In the genomic region with DNA sequence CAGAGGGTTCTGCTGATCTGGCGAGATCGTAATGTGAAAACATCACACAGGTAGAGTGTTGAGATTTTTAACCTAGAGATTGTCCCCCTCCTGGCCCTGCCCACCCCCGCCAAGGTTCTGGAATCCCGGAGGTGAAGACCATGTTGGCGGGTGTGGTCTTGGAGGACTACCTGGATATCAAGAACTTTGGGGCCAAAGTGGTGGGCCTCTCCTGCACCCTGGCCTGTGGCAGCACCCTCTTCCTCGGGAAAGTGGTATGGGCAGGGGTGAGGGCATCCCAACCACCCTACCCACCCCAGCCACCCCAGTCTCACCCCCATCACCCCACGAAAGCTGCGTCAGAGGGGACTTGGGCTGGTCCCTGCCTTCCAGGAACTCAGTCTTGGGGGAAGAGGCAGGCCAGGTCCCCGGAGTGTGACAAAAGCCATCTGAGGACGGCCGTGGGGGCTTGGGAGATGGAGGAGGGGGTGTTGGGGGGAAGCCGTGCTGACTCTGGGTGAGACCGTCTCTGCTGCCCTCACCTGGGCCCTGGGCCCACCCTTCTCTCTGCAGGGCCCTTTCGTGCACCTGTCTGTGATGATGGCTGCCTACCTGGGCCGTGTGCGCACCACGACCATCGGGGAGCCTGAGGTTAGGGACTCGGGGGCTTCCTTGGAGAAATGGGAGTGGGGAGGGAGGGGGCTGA, we compare ENCODE assay signal across 15 cellular contexts. TPM values are rescaled to one million over a fixed set of nuclear protein-coding genes. Genes with fewer than 3 reads are reported as not detected.
DNase-seq lines count a peak whose midpoint lies in the region; ATAC-seq and TF ChIP-seq lines count a peak whose summit lies in the region.
"Had no signal": no experiment of that assay in that cellular context is flagged by ENCODE, and none has a peak within 500 bp of the region (broad histone marks: within the 10 kb centered on the region; RNA-seq: fewer than 3 reads in every experiment).

No MANE protein-coding gene starts in this region.

- H3K27me3 ChIP-seq in CD4-positive, alpha-beta T cell (ENCODE audit: control insufficient read depth, insufficient read depth, low read length), result peaks cover 11% of the 10 kb centered on the region
- H3K27me3 ChIP-seq in HUES64 (ENCODE audit: insufficient read depth, low read length) (no peaks in the 10 kb centered on the region), neuronal stem cell (ENCODE audit: control insufficient read depth in 3 of 3, insufficient read depth in 3 of 3, low read depth in 1 of 3, low read length in 3 of 3) (peaks cover 0 to 32% (median 2%) of the 10 kb centered on the region in 3 experiments), tibial artery (no peaks in the 10 kb centered on the region), prostate gland (replicated peaks; ENCODE audit: insufficient read depth) (no peaks in the 10 kb centered on the region)

- no peak overlapping the region for H3K27ac ChIP-seq in CD4-positive, alpha-beta T cell (ENCODE audit: low read depth, low read length)
- H3K27ac ChIP-seq in HUES64 (ENCODE audit: low read depth, low read length) (no peak overlapping the region), neuronal stem cell (replicated peaks; ENCODE audit: low read length) (no peak overlapping the region), tibial artery (no peak overlapping the region), prostate gland (no peak overlapping the region)

- POLR2A ChIA-PET in CD4-positive, alpha-beta T cell (lab: Charles Lee), result no interaction called here

- no peaks in the 10 kb centered on the region for H3K36me3 Mint-ChIP-seq in CD4-positive, alpha-beta T cell (ENCODE audit: low read depth)
- H3K36me3 Mint-ChIP-seq: CD8-positive, alpha-beta memory T cell; T-cell had no signal

- peak overlapping the region; percentile 78 for H2BK5ac ChIP-seq in neuronal stem cell (ENCODE audit: low read length)

- no peak for TF ChIP-seq POLR2A in prostate gland (IDR thresholded peaks at IDR 0.05)

- H3K18ac ChIP-seq in neuronal stem cell (ENCODE audit: low read length), result peak overlapping the region; percentile 61

- H3K4me1 Mint-ChIP-seq in CD4-positive, alpha-beta T cell (ENCODE audit: low read depth), result no peaks in the 10 kb centered on the region

- H3K9me3 Mint-ChIP-seq in CD4-positive, alpha-beta T cell, result no peaks in the 10 kb centered on the region
- H3K9me3 Mint-ChIP-seq: CD8-positive, alpha-beta memory T cell; T-cell had no signal

- H3K4me3 ChIP-seq in HUES64 (ENCODE audit: low read length) (peak overlapping the region; percentile 58), iPS-18c (ENCODE audit: insufficient read depth, low read depth, low read length) (peak overlapping the region; percentile 40; the same call in 1 of the 2 replicates), neuronal stem cell (ENCODE audit: low read length in 2 of 2) (peak overlapping the region in 1 of 2 donors; percentile 31), tibial artery (peak overlapping the region in 1 of 2 donors; percentile 53), prostate gland (no peak overlapping the region)
- H3K4me3 ChIP-seq: lung had no signal

- H4K91ac ChIP-seq in neuronal stem cell (ENCODE audit: low read depth, low read length, poor library complexity), result no peak overlapping the region

- H3K36me3 ChIP-seq in HUES64 (ENCODE audit: insufficient read depth, low read length) (no peaks in the 10 kb centered on the region), neuronal stem cell (replicated peaks in 1 of 2; ENCODE audit: control insufficient read depth in 2 of 2, insufficient read depth in 2 of 2, low read length in 2 of 2) (no peaks in the 10 kb centered on the region), tibial artery (no peaks in the 10 kb centered on the region), prostate gland (no peaks in the 10 kb centered on the region)

- H3K27ac Mint-ChIP-seq in CD4-positive, alpha-beta T cell, result no peak overlapping the region
- H3K27ac Mint-ChIP-seq: T-cell had no signal

- H3K27me3 Mint-ChIP-seq in CD4-positive, alpha-beta T cell, result peaks cover 21% of the 10 kb centered on the region

- no peak for TF ChIP-seq CTCF in CD4-positive, alpha-beta T cell (IDR thresholded peaks at IDR 0.05)
- TF ChIP-seq CTCF in tibial artery (IDR thresholded peaks at IDR 0.05), result no peak
- TF ChIP-seq CTCF in prostate gland (IDR thresholded peaks at IDR 0.05), result no peak

- DNase-seq in CD4-positive, alpha-beta T cell, result no peak
- no peak for DNase-seq in neuronal stem cell (ENCODE audit: low spot score)
- DNase-seq in tibial artery, result no peak
- DNase-seq in SK-N-DZ (ENCODE audit: low spot score), result no peak
- no peak for DNase-seq in prostate gland (ENCODE audit: low spot score)
- DNase-seq: NCI-H1417 treated with DMSO at 0.1 percent for 48 hours had no signal

- H3K4me1 ChIP-seq in HUES64 (ENCODE audit: insufficient read depth, low read length) (no peaks in the 10 kb centered on the region), neuronal stem cell (ENCODE audit: control insufficient read depth in 2 of 2, insufficient read depth in 1 of 2, low read depth in 1 of 2, low read length in 2 of 2) (peaks cover 11 to 14% of the 10 kb centered on the region in 2 donors), tibial artery (peaks cover 0 to 11% (median 9%) of the 10 kb centered on the region in 4 donors), prostate gland (replicated peaks) (no peaks in the 10 kb centered on the region)

- H3K4me3 Mint-ChIP-seq in CD4-positive, alpha-beta T cell, result peak overlapping the region; percentile 14

- 64% methylated on average over 16 of the region's 19 CpGs for WGBS in HUES64
- no CpG with 5 or more reads among the region's 19 CpGs for WGBS in neuronal stem cell (ENCODE audit: extremely low coverage in 2 of 2, insufficient read length in 2 of 2, insufficient replicate concordance in 1 of 2), 2 donors
- 90% methylated on average over 12 of the region's 19 CpGs for WGBS in prostate gland

- peak overlapping the region; percentile 65 for H3K23ac ChIP-seq in neuronal stem cell (ENCODE audit: low read depth, low read length, poor library complexity)

- H2AK5ac ChIP-seq in neuronal stem cell (ENCODE audit: low read depth, low read length), result peak overlapping the region; percentile 72

- no peak overlapping the region for H2BK120ac ChIP-seq in neuronal stem cell (ENCODE audit: low read depth, low read length)

- no peak overlapping the region for H2BK12ac ChIP-seq in neuronal stem cell (ENCODE audit: low read length)

- H2AFZ ChIP-seq in neuronal stem cell (ENCODE audit: low read length), result peak overlapping the region; percentile 82

- no peak overlapping the region for H4K8ac ChIP-seq in neuronal stem cell (ENCODE audit: low read depth, low read length)

- intact Hi-C loops in CD4-positive, alpha-beta T cell (cut with DNase I, micrococcal nuclease), result no loop called here
- intact Hi-C loops in tibial artery (cut with DNase I; ENCODE audit: low total_unique reads), result no loop called here
- intact Hi-C loops in prostate gland (cut with DNase I), result loop anchor here (5.0 kb wide), 1 partner anchor 236 kb away; no protein-coding TSS in a partner anchor

- CTCF ChIA-PET in CD4-positive, alpha-beta T cell (lab: Charles Lee), result no interaction called here

- no peaks in the 10 kb centered on the region for H3K79me1 ChIP-seq in neuronal stem cell (ENCODE audit: low read depth, low read length)

- H3K9ac ChIP-seq in HUES64 (ENCODE audit: low read depth, low read length) (no peak overlapping the region), neuronal stem cell (ENCODE audit: low read depth, low read length, poor library complexity) (no peak overlapping the region)

- no peak for ATAC-seq in CD4-positive, alpha-beta T cell (ENCODE audit: poor library complexity)
- no peak for ATAC-seq in HG02938 (IDR thresholded peaks at IDR 0.05; ENCODE audit: unreplicated experiment)

- H3K4ac ChIP-seq in neuronal stem cell (ENCODE audit: low read length), result no peak overlapping the region

- H3K9me3 ChIP-seq in CD4-positive, alpha-beta T cell (ENCODE audit: control insufficient read depth, low read length), result no peaks in the 10 kb centered on the region
- no peaks in the 10 kb centered on the region for H3K9me3 ChIP-seq in HUES64 (ENCODE audit: insufficient read depth, low read depth, low read length)
- H3K9me3 ChIP-seq in iPS-18c (ENCODE audit: control insufficient read depth, insufficient read depth, low read length), result peaks cover 3% of the 10 kb centered on the region
- H3K9me3 ChIP-seq in neuronal stem cell (replicated peaks in 1 of 2; ENCODE audit: control insufficient read depth in 2 of 2, insufficient read depth in 1 of 2, low read depth in 1 of 2, low read length in 2 of 2), result no peaks in the 10 kb centered on the region
- H3K9me3 ChIP-seq in tibial artery, result no peaks in the 10 kb centered on the region
- H3K9me3 ChIP-seq in prostate gland, result no peaks in the 10 kb centered on the region

- peak overlapping the region; percentile 26 for H3K4me2 ChIP-seq in neuronal stem cell (ENCODE audit: insufficient read depth, low read length, poor library complexity, severe bottlenecking)

- no peak overlapping the region for H3K14ac ChIP-seq in neuronal stem cell (ENCODE audit: low read length)

- peak overlapping the region; percentile 93 for H2BK15ac ChIP-seq in neuronal stem cell (ENCODE audit: low read length)

RNA-seq across cellular contexts. Expression of gene CLCNKB, which starts 4.4 kb away (rescaled TPM):
- total RNA-seq in CD4-positive, alpha-beta T cell, result not detected
- 0.95 TPM for polyA plus RNA-seq in HUES64 (2013, experiment 1 of 2)
- polyA plus RNA-seq in HUES64 (2013, experiment 2 of 2), result 1.5 TPM
- 2.9 TPM for polyA plus RNA-seq in neuronal stem cell (2013, experiment 1 of 2)
- polyA plus RNA-seq in neuronal stem cell (2013, experiment 2 of 2), result 2.7 TPM
- 0.65 TPM in 1 of 2 replicates, not detected in the other for polyA plus RNA-seq in SK-N-DZ (2014; cell fraction: cytosol; rRNA removed)
- polyA plus RNA-seq in SK-N-DZ (2014; cell fraction: nucleus; rRNA removed), result 0.12 TPM in 1 of 2 replicates, not detected in the other
- total RNA-seq in prostate gland, result 1 to 10 TPM; 1.0 to 1.9 TPM
- total RNA-seq: CD8-positive, alpha-beta memory T cell; T-cell had no signal
- polyA plus RNA-seq: CD8-positive, alpha-beta memory T cell; neural cell had no signal

RNA-seq across cellular contexts. Expression of gene FAM131C, which starts 25.5 kb away (rescaled TPM):
- total RNA-seq in CD4-positive, alpha-beta T cell, result not detected
- polyA plus RNA-seq in HUES64 (2013, experiment 1 of 2), result 0.65 TPM
- polyA plus RNA-seq in HUES64 (2013, experiment 2 of 2), result 1.1 TPM
- 8.9 TPM for polyA plus RNA-seq in neuronal stem cell (2013, experiment 1 of 2)
- polyA plus RNA-seq in neuronal stem cell (2013, experiment 2 of 2), result 9.1 TPM
- 0.13 TPM in 1 of 2 replicates, not detected in the other for polyA plus RNA-seq in SK-N-DZ (2014; cell fraction: cytosol; rRNA removed)
- not detected in 2 replicates for polyA plus RNA-seq in SK-N-DZ (2014; cell fraction: nucleus; rRNA removed)
- total RNA-seq in prostate gland, result not detected
- total RNA-seq: lung had no signal
- polyA plus RNA-seq: CD8-positive, alpha-beta memory T cell; lung had no signal

RNA-seq across cellular contexts. Expression of gene CLCNKA, which starts 26.1 kb away (rescaled TPM):
- not detected for total RNA-seq in CD4-positive, alpha-beta T cell
- 0.35 TPM for polyA plus RNA-seq in HUES64 (2013, experiment 1 of 2)
- polyA plus RNA-seq in HUES64 (2013, experiment 2 of 2), result 0.44 TPM
- 0.13 TPM for polyA plus RNA-seq in neuronal stem cell (2013, experiment 1 of 2)
- 0.08 TPM for polyA plus RNA-seq in neuronal stem cell (2013, experiment 2 of 2)
- not detected in 2 replicates for polyA plus RNA-seq in SK-N-DZ (2014; cell fraction: cytosol; rRNA removed)
- not detected in 2 replicates for polyA plus RNA-seq in SK-N-DZ (2014; cell fraction: nucleus; rRNA removed)
- 1 to 10 TPM in 1 of 2 donors, under 1 TPM in 1; 0.41 to 2.1 TPM for total RNA-seq in prostate gland
- total RNA-seq: CD8-positive, alpha-beta memory T cell; T-cell had no signal
- polyA plus RNA-seq: AG04450; CD8-positive, alpha-beta memory T cell; neural cell had no signal

RNA-seq across cellular contexts. Expression of gene HSPB7, which starts 30.1 kb away (rescaled TPM):
- total RNA-seq in CD4-positive, alpha-beta T cell, result not detected
- polyA plus RNA-seq in HUES64 (2013, experiment 1 of 2), result not detected
- polyA plus RNA-seq in HUES64 (2013, experiment 2 of 2), result not detected
- polyA plus RNA-seq in neuronal stem cell (2013, experiment 1 of 2), result not detected
- not detected for polyA plus RNA-seq in neuronal stem cell (2013, experiment 2 of 2)
- polyA plus RNA-seq in SK-N-DZ (2014; cell fraction: cytosol; rRNA removed), result 0.06 and 0.25 TPM in 2 replicates
- 0.09 TPM in 1 of 2 replicates, not detected in the other for polyA plus RNA-seq in SK-N-DZ (2014; cell fraction: nucleus; rRNA removed)
- 10 to 100 TPM; 11.4 to 20.4 TPM for total RNA-seq in prostate gland
- total RNA-seq: CD8-positive, alpha-beta memory T cell had no signal
- polyA plus RNA-seq: CD8-positive, alpha-beta memory T cell; neural cell had no signal

RNA-seq across cellular contexts. Expression of gene SRARP, which starts 43.9 kb away (rescaled TPM):
- total RNA-seq in CD4-positive, alpha-beta T cell, result not detected
- 0.25 TPM for polyA plus RNA-seq in HUES64 (2013, experiment 1 of 2)
- polyA plus RNA-seq in HUES64 (2013, experiment 2 of 2), result 0.19 TPM
- polyA plus RNA-seq in neuronal stem cell (2013, experiment 1 of 2), result not detected
- not detected for polyA plus RNA-seq in neuronal stem cell (2013, experiment 2 of 2)
- polyA plus RNA-seq in SK-N-DZ (2014; cell fraction: cytosol; rRNA removed), result not detected in 2 replicates
- not detected in 2 replicates for polyA plus RNA-seq in SK-N-DZ (2014; cell fraction: nucleus; rRNA removed)
- 1 to 10 TPM in 1 of 2 donors, not detected in 1; 2.7 TPM for total RNA-seq in prostate gland
- total RNA-seq: CD8-positive, alpha-beta memory T cell; lung; renal cortical epithelial cell; T-cell had no signal
- polyA plus RNA-seq: AG04450; CD8-positive, alpha-beta memory T cell; neural cell had no signal

Comparison
In these comparisons a context has a peak if more than half of its experiments do, and no peak if none do; other contexts are left out.
1. H3K4me3 ChIP-seq: peak in HUES64 (single experiment) and iPS-18c (single experiment); none in prostate gland (0 of 2).